ENCODE assay signal across 17 cellular contexts in the genomic region with DNA sequence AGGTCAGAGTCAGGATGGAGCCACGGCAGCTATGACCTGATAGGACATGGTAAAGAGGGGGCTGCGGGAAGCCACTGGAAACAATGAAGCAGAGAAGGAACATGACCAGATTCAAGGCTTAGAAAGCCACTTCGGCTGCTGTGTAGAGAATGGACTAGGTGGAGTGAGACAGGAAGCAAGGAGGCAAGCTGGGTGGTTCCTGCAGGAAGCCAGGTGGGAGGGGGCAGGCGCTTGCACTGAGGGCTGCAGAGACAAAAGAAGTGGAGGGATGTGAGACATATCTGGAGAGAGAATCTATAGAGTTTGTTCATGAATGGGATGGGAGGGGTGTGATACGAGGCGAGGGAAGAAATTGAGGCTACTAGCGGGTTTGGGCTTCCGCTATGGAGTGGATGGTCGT. TPM values are rescaled to one million over a fixed set of nuclear protein-coding genes. Genes with fewer than 3 reads are reported as not detected.
DNase-seq lines count a peak whose midpoint lies in the region; ATAC-seq and TF ChIP-seq lines count a peak whose summit lies in the region.
"Had no signal": no experiment of that assay in that cellular context is flagged by ENCODE, and none has a peak within 500 bp of the region (broad histone marks: within the 10 kb centered on the region; RNA-seq: fewer than 3 reads in every experiment).

No MANE protein-coding gene starts in this region.

- no peaks in the 10 kb centered on the region for H3K27me3 Mint-ChIP-seq in T-helper 1 cell treated with Interleukin-12 subunit alpha and Interleukin-12 subunit beta and Interleukin-4 antibody, amounts not matched to agents 30 μg/mL and 1 μg/mL, for 36 hours (ENCODE audit: low read depth)
- H3K27me3 Mint-ChIP-seq in activated naive CD4-positive, alpha-beta T cell treated with anti-CD3 and anti-CD28 coated beads, Interleukin-2, amount 50 U/mL, for 24 hours, result no peaks in the 10 kb centered on the region
- no peaks in the 10 kb centered on the region for H3K27me3 Mint-ChIP-seq in activated CD8-positive, alpha-beta T cell treated with anti-CD3 and anti-CD28 coated beads for 36 hours
- no peaks in the 10 kb centered on the region for H3K27me3 Mint-ChIP-seq in naive thymus-derived CD8-positive, alpha-beta T cell

- peak overlapping the region; percentile 13 for H3K4me3 Mint-ChIP-seq in T-helper 1 cell treated with Interleukin-12 subunit alpha and Interleukin-12 subunit beta and Interleukin-4 antibody, amounts not matched to agents 30 μg/mL and 1 μg/mL, for 36 hours
- H3K4me3 Mint-ChIP-seq in activated naive CD4-positive, alpha-beta T cell treated with anti-CD3 and anti-CD28 coated beads, Interleukin-2, amount 50 U/mL, for 24 hours, result peak overlapping the region; percentile 42
- no peak overlapping the region for H3K4me3 Mint-ChIP-seq in activated CD8-positive, alpha-beta T cell treated with anti-CD3 and anti-CD28 coated beads for 36 hours
- H3K4me3 Mint-ChIP-seq in naive thymus-derived CD8-positive, alpha-beta T cell, result peak overlapping the region in 9 of 10 donors; percentile 28 to 77 (median 52)

- intact Hi-C loops in activated CD8-positive, alpha-beta T cell treated with anti-CD3 and anti-CD28 coated beads for 36 hours (cut with micrococcal nuclease), result no loop called here

- peaks cover 17% of the 10 kb centered on the region for H3K9me3 Mint-ChIP-seq in T-helper 1 cell treated with Interleukin-12 subunit alpha and Interleukin-12 subunit beta and Interleukin-4 antibody, amounts not matched to agents 30 μg/mL and 1 μg/mL, for 36 hours
- no peaks in the 10 kb centered on the region for H3K9me3 Mint-ChIP-seq in activated naive CD4-positive, alpha-beta T cell treated with anti-CD3 and anti-CD28 coated beads, Interleukin-2, amount 50 U/mL, for 24 hours
- H3K9me3 Mint-ChIP-seq in activated CD8-positive, alpha-beta T cell treated with anti-CD3 and anti-CD28 coated beads for 36 hours, result peaks cover 2% of the 10 kb centered on the region
- H3K9me3 Mint-ChIP-seq in naive thymus-derived CD8-positive, alpha-beta T cell, result peaks cover 0 to 2% (median 0%) of the 10 kb centered on the region in 9 donors

- CTCF ChIA-PET in activated CD8-positive, alpha-beta T cell treated with anti-CD3 and anti-CD28 coated beads for 36 hours (lab: Charles Lee), result interaction anchor here (1.1 to 1.7 kb wide), 2 partner anchors 14 to 19 kb away, joined by 3 to 7 read pairs; no protein-coding TSS in a partner anchor

- ATAC-seq in activated CD8-positive, alpha-beta T cell treated with anti-CD3 and anti-CD28 coated beads for 36 hours, result no peak
- ATAC-seq in naive thymus-derived CD8-positive, alpha-beta T cell, result peak; percentile 53 to 63
- no peak for ATAC-seq in GM21786 (IDR thresholded peaks at IDR 0.05; ENCODE audit: unreplicated experiment)
- ATAC-seq: HCT116 had no signal

- TF ChIP-seq CTCF in activated CD8-positive, alpha-beta T cell treated with anti-CD3 and anti-CD28 coated beads for 36 hours (IDR thresholded peaks at IDR 0.05), result no peak

- peaks cover 8% of the 10 kb centered on the region for H3K4me1 Mint-ChIP-seq in T-helper 1 cell treated with Interleukin-12 subunit alpha and Interleukin-12 subunit beta and Interleukin-4 antibody, amounts not matched to agents 30 μg/mL and 1 μg/mL, for 36 hours (ENCODE audit: low read depth)
- peaks cover 30% of the 10 kb centered on the region for H3K4me1 Mint-ChIP-seq in activated naive CD4-positive, alpha-beta T cell treated with anti-CD3 and anti-CD28 coated beads, Interleukin-2, amount 50 U/mL, for 24 hours
- peaks cover 21% of the 10 kb centered on the region for H3K4me1 Mint-ChIP-seq in activated CD8-positive, alpha-beta T cell treated with anti-CD3 and anti-CD28 coated beads for 36 hours (ENCODE audit: low read depth)
- H3K4me1 Mint-ChIP-seq in naive thymus-derived CD8-positive, alpha-beta T cell, result peaks cover 12 to 28% (median 23%) of the 10 kb centered on the region in 4 donors

- H3K36me3 Mint-ChIP-seq in T-helper 1 cell treated with Interleukin-12 subunit alpha and Interleukin-12 subunit beta and Interleukin-4 antibody, amounts not matched to agents 30 μg/mL and 1 μg/mL, for 36 hours (ENCODE audit: low read depth), result peaks cover 4% of the 10 kb centered on the region
- no peaks in the 10 kb centered on the region for H3K36me3 Mint-ChIP-seq in activated naive CD4-positive, alpha-beta T cell treated with anti-CD3 and anti-CD28 coated beads, Interleukin-2, amount 50 U/mL, for 24 hours
- no peaks in the 10 kb centered on the region for H3K36me3 Mint-ChIP-seq in activated CD8-positive, alpha-beta T cell treated with anti-CD3 and anti-CD28 coated beads for 36 hours (ENCODE audit: low read depth)
- H3K36me3 Mint-ChIP-seq in naive thymus-derived CD8-positive, alpha-beta T cell, result no peaks in the 10 kb centered on the region

- DNase-seq in T-helper 1 cell, result no peak
- DNase-seq in activated naive CD4-positive, alpha-beta T cell (lab: John Stamatoyannopoulos, UW), result no peak
- DNase-seq in activated CD8-positive, alpha-beta T cell treated with anti-CD3 and anti-CD28 coated beads for 36 hours, result peak; percentile 19
- DNase-seq in naive thymus-derived CD8-positive, alpha-beta T cell, result peak in 2 of 10 donors; percentile 10 to 14
- no peak for DNase-seq in activated CD4-positive, CD25-positive, alpha-beta regulatory T cell (lab: John Stamatoyannopoulos, UW)
- DNase-seq: BE2C; DMS79 treated with DMSO at 0.1 percent for 48 hours; NCI-H1417 treated with DMSO at 0.1 percent for 48 hours; NCI-H2029; NCI-H2171; NCI-H446 treated with DMSO at 0.1 percent for 48 hours; NK-92 treated with Interleukin-12 subunit alpha and Interleukin-12 subunit beta, amount 100 ng/mL, for 24 hours; OCI-M1 had no signal

- H3K27ac Mint-ChIP-seq in T-helper 1 cell treated with Interleukin-12 subunit alpha and Interleukin-12 subunit beta and Interleukin-4 antibody, amounts not matched to agents 30 μg/mL and 1 μg/mL, for 36 hours, result no peak overlapping the region
- H3K27ac Mint-ChIP-seq in activated naive CD4-positive, alpha-beta T cell treated with anti-CD3 and anti-CD28 coated beads, Interleukin-2, amount 50 U/mL, for 24 hours, result peak overlapping the region; percentile 3
- no peak overlapping the region for H3K27ac Mint-ChIP-seq in activated CD8-positive, alpha-beta T cell treated with anti-CD3 and anti-CD28 coated beads for 36 hours
- peak overlapping the region in 9 of 10 donors; percentile 1 to 83 (median 53) for H3K27ac Mint-ChIP-seq in naive thymus-derived CD8-positive, alpha-beta T cell

- POLR2A ChIA-PET in activated CD8-positive, alpha-beta T cell treated with anti-CD3 and anti-CD28 coated beads for 36 hours (lab: Charles Lee), result interaction anchor here (1.0 to 1.9 kb wide), 2 partner anchors 22 to 26 kb away, joined by 3 to 6 read pairs; no protein-coding TSS in a partner anchor
- POLR2A ChIA-PET in naive thymus-derived CD8-positive, alpha-beta T cell (lab: Charles Lee), result interaction anchor here (0.9 kb wide), 1 partner anchor 8 kb away, joined by 3 read pairs; no protein-coding TSS in a partner anchor

RNA-seq across cellular contexts. Expression of gene N4BP3, which starts 19.0 kb away (rescaled TPM):
- 10 to 100 TPM; 33.2 to 33.4 TPM for total RNA-seq in activated CD8-positive, alpha-beta T cell treated with anti-CD3 and anti-CD28 coated beads for 36 hours
- total RNA-seq in naive thymus-derived CD8-positive, alpha-beta T cell, result 1 to 10 TPM; 7.0 to 7.2 TPM
- 1 to 10 TPM; 1.6 to 5.5 (median 2.0) TPM for polyA plus RNA-seq in naive thymus-derived CD8-positive, alpha-beta T cell

RNA-seq across cellular contexts. Expression of gene RMND5B, which starts 36.5 kb away (rescaled TPM):
- 10 to 100 TPM; 32.9 to 33.4 TPM for total RNA-seq in activated CD8-positive, alpha-beta T cell treated with anti-CD3 and anti-CD28 coated beads for 36 hours
- 10 to 100 TPM; 33.7 to 33.8 TPM for total RNA-seq in naive thymus-derived CD8-positive, alpha-beta T cell
- 10 to 100 TPM; 24.9 to 39.0 (median 36.8) TPM for polyA plus RNA-seq in naive thymus-derived CD8-positive, alpha-beta T cell

RNA-seq across cellular contexts. Expression of gene NHP2, which starts 59.3 kb away (rescaled TPM):
- 100 to 1,000 TPM; 287 to 296 TPM for total RNA-seq in activated CD8-positive, alpha-beta T cell treated with anti-CD3 and anti-CD28 coated beads for 36 hours
- 10 to 100 TPM; 79.3 to 85.4 TPM for total RNA-seq in naive thymus-derived CD8-positive, alpha-beta T cell
- 100 to 1,000 TPM; 238 to 276 (median 270) TPM for polyA plus RNA-seq in naive thymus-derived CD8-positive, alpha-beta T cell

Comparison
In these comparisons a context has a peak if more than half of its experiments do, and no peak if none do; other contexts are left out.
1. H3K27ac Mint-ChIP-seq: peak in activated naive CD4-positive, alpha-beta T cell treated with anti-CD3 and anti-CD28 coated beads, Interleukin-2, amount 50 U/mL, for 24 hours (single experiment) and naive thymus-derived CD8-positive, alpha-beta T cell (9 of 10); none in T-helper 1 cell treated with Interleukin-12 subunit alpha and Interleukin-12 subunit beta and Interleukin-4 antibody, amounts not matched to agents 30 μg/mL and 1 μg/mL, for 36 hours (single experiment) and activated CD8-positive, alpha-beta T cell treated with anti-CD3 and anti-CD28 coated beads for 36 hours (single experiment).
2. ATAC-seq: peak in naive thymus-derived CD8-positive, alpha-beta T cell (2 of 2); none in activated CD8-positive, alpha-beta T cell treated with anti-CD3 and anti-CD28 coated beads for 36 hours (single experiment) and GM21786 (single experiment).
3. RNA of gene N4BP3, which starts 19.0 kb away (total RNA-seq): 33.2 to 33.4 TPM in activated CD8-positive, alpha-beta T cell treated with anti-CD3 and anti-CD28 coated beads for 36 hours; 7.0 to 7.2 TPM in naive thymus-derived CD8-positive, alpha-beta T cell; every median in the first group is over 4 times any median in the second.